In the genomic region with DNA sequence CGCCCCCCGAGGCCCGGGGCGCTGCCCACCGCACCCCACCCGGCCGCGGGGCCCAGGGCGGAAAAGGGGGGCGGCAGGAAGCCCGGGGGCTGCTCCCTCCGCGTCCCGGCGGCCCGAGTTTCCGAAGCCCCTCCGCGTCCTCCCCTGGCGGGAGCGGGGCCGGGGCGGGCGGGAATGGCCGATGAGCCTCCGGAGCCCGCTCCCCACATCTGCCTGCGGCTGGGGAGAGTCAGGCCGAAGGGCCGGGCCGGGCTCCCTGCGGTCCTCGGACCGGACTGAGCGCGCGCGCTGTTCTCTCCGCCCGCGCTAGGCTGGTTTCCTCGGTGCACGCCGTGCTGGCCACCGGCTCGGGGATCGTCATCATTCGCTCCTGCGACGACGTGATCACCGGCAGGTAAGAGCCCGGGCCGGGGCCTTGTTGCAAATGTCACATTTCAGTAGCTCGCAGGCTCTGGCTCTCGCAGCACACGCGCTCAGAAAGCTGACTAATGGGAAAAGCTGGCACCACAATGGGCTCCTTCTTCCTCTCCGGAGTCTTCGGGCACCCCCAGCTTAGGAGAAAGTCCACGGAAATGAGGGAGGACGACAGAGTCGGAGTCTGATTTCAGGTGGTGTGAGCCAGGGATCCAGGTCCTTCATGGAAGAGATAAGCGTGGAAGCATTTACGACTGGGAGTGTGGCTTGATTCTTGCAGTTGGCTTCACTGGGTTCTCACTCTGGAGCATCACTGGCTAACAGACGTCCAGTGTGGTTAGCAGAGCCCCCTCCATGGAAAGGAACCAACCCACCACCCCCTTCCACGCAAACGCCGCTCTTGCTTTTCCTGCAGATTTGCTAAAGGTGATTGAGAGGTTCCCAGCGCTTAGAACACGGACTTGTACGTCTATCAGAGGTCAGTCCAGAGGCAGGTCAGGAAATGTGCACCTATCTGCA, we compare ENCODE assay signal across 8 cellular contexts. TPM values are rescaled to one million over a fixed set of nuclear protein-coding genes. Genes with fewer than 3 reads are reported as not detected.
A peak's percentile ranks its signal among the peaks of the same experiment; 100 is the strongest.
DNase-seq lines count a peak whose midpoint lies in the region; ATAC-seq and TF ChIP-seq lines count a peak whose summit lies in the region.

No MANE protein-coding gene starts in this region.

- peaks cover 7% of the 10 kb centered on the region; the same call in 1 of the 2 replicates for H3K27me3 ChIP-seq in MM.1S (replicated peaks; ENCODE audit: insufficient read depth, low read length)
- no peaks in the 10 kb centered on the region for H3K27me3 ChIP-seq in foreskin keratinocyte
- H3K27me3 ChIP-seq in neuron (ENCODE audit: insufficient read depth, low read length), result no peaks in the 10 kb centered on the region

- H3K36me3 ChIP-seq in MM.1S (replicated peaks; ENCODE audit: insufficient read depth, low read length) (no peaks in the 10 kb centered on the region), neuron (ENCODE audit: insufficient read depth, low read length) (peaks cover 17% of the 10 kb centered on the region)

- no peak overlapping the region for H2AFZ ChIP-seq in MM.1S (ENCODE audit: low read length)
- H2AFZ ChIP-seq in neuron (ENCODE audit: low read depth, low read length), result peak overlapping the region; percentile 90

- peak overlapping the region; percentile 85 for H3K27ac Mint-ChIP-seq in activated T-cell treated with anti-CD3 and anti-CD28 coated beads, Interleukin-2, amount 50 U/mL, for 72 hours

- peaks cover 13% of the 10 kb centered on the region for H3K27me3 Mint-ChIP-seq in activated T-cell treated with anti-CD3 and anti-CD28 coated beads, Interleukin-2, amount 50 U/mL, for 72 hours (ENCODE audit: low read depth)

- H3K79me2 ChIP-seq in MM.1S (ENCODE audit: low read length), result no peaks in the 10 kb centered on the region

- H3F3A ChIP-seq in MM.1S (ENCODE audit: insufficient read depth, low read length), result no peaks in the 10 kb centered on the region

- H3K9ac ChIP-seq in MM.1S (ENCODE audit: low read length), result peak overlapping the region; percentile 25; the same call in 1 of the 2 replicates

- H3K9me2 ChIP-seq in MM.1S (replicated peaks; ENCODE audit: insufficient read depth, low read length), result no peaks in the 10 kb centered on the region

- H3K4me1 Mint-ChIP-seq in activated T-cell treated with anti-CD3 and anti-CD28 coated beads, Interleukin-2, amount 50 U/mL, for 72 hours (ENCODE audit: low read depth), result peaks cover 15% of the 10 kb centered on the region

- H3K4me3 ChIP-seq in MM.1S (ENCODE audit: low read length), result peak overlapping the region; percentile 50
- H3K4me3 ChIP-seq in neuron (ENCODE audit: low read length), result peak overlapping the region; percentile 66

- H3K4me2 ChIP-seq in MM.1S (ENCODE audit: low read depth, low read length), result peak overlapping the region; percentile 39

- no peak overlapping the region for H3K27ac ChIP-seq in MM.1S (ENCODE audit: low read length)
- H3K27ac ChIP-seq in foreskin keratinocyte, result peak overlapping the region; percentile 67

- no peaks in the 10 kb centered on the region for H3K9me3 Mint-ChIP-seq in activated T-cell treated with anti-CD3 and anti-CD28 coated beads, Interleukin-2, amount 50 U/mL, for 72 hours

- TF ChIP-seq CTCF in MM.1S (IDR thresholded peaks at IDR 0.05; ENCODE audit: low read length) (no peak), foreskin keratinocyte (conservative IDR thresholded peaks at IDR 0.05) (no peak)

- peaks cover 1 to 2% of the 10 kb centered on the region in 2 donors for H3K36me3 Mint-ChIP-seq in activated T-cell treated with anti-CD3 and anti-CD28 coated beads, Interleukin-2, amount 50 U/mL, for 72 hours (ENCODE audit: insufficient read depth in 2 of 2)

- H4K20me1 ChIP-seq in MM.1S (ENCODE audit: insufficient read depth, low read length), result no peaks in the 10 kb centered on the region

- ATAC-seq in GM21515 (IDR thresholded peaks at IDR 0.05; ENCODE audit: unreplicated experiment), result peak; percentile 20
- ATAC-seq in activated T-cell treated with anti-CD3 and anti-CD28 coated beads, Interleukin-2, amount 50 U/mL, for 72 hours (replicated peaks in 1 of 2), result peak; percentile 53 to 67
- no peak for ATAC-seq in foreskin keratinocyte
- no peak for ATAC-seq in HG03378 (IDR thresholded peaks at IDR 0.05; ENCODE audit: unreplicated experiment)

- H3K4me1 ChIP-seq in MM.1S (ENCODE audit: low read length) (no peaks in the 10 kb centered on the region), foreskin keratinocyte (peaks cover 32% of the 10 kb centered on the region), neuron (ENCODE audit: insufficient read depth, low read length) (peaks cover 11% of the 10 kb centered on the region)

- H3K9me3 ChIP-seq in MM.1S (replicated peaks; ENCODE audit: insufficient read depth, low read length) (no peaks in the 10 kb centered on the region), neuron (ENCODE audit: low read length) (no peaks in the 10 kb centered on the region)

- peak; percentile 47 for DNase-seq in COLO668 (lab: John Stamatoyannopoulos, UW; ENCODE audit: unreplicated experiment)
- peak; percentile 16 for DNase-seq in MM.1S
- DNase-seq in activated T-cell treated with anti-CD3 and anti-CD28 coated beads, Interleukin-2, amount 50 U/mL, for 72 hours, result peak; percentile 53 to 58
- DNase-seq in foreskin keratinocyte, result peak in 1 of 2 donors; percentile 48
- no peak for DNase-seq in cortex of kidney (lab: John Stamatoyannopoulos, UW)

- H3K4me3 Mint-ChIP-seq in activated T-cell treated with anti-CD3 and anti-CD28 coated beads, Interleukin-2, amount 50 U/mL, for 72 hours, result peak overlapping the region; percentile 82 to 92

RNA-seq across cellular contexts. Expression of gene TLCD3A, which starts 0.7 kb away (rescaled TPM):
- 10 to 100 TPM in 1 of 2 donors, 1 to 10 TPM in 1; 6.6 to 11.7 TPM for total RNA-seq in activated T-cell treated with anti-CD3 and anti-CD28 coated beads, Interleukin-2, amount 50 U/mL, for 72 hours
- 35.3 and 38.9 TPM in 2 replicates for total RNA-seq in foreskin keratinocyte
- 35.4 and 39.2 TPM in 2 replicates for polyA plus RNA-seq in foreskin keratinocyte

RNA-seq across cellular contexts. Expression of gene VPS53, which starts 18.4 kb away (rescaled TPM):
- total RNA-seq in activated T-cell treated with anti-CD3 and anti-CD28 coated beads, Interleukin-2, amount 50 U/mL, for 72 hours, result 10 to 100 TPM; 37.4 to 57.1 TPM
- 25.1 and 26.6 TPM in 2 replicates for total RNA-seq in foreskin keratinocyte
- 6.7 and 8.3 TPM in 2 replicates for polyA plus RNA-seq in foreskin keratinocyte

RNA-seq across cellular contexts. Expression of gene GEMIN4, which starts 19.0 kb away (rescaled TPM):
- 10 to 100 TPM; 23.5 to 26.9 TPM for total RNA-seq in activated T-cell treated with anti-CD3 and anti-CD28 coated beads, Interleukin-2, amount 50 U/mL, for 72 hours
- 35.5 and 41.5 TPM in 2 replicates for total RNA-seq in foreskin keratinocyte
- polyA plus RNA-seq in foreskin keratinocyte, result 24.0 and 30.6 TPM in 2 replicates

RNA-seq across cellular contexts. Expression of gene GLOD4, which starts 49.0 kb away (rescaled TPM):
- total RNA-seq in activated T-cell treated with anti-CD3 and anti-CD28 coated beads, Interleukin-2, amount 50 U/mL, for 72 hours, result 10 to 100 TPM; 67.7 to 76.2 TPM
- 43.9 and 48.8 TPM in 2 replicates for total RNA-seq in foreskin keratinocyte
- polyA plus RNA-seq in foreskin keratinocyte, result 42.8 and 51.5 TPM in 2 replicates

RNA-seq across cellular contexts. Expression of gene MRM3, which starts 49.1 kb away (rescaled TPM):
- total RNA-seq in activated T-cell treated with anti-CD3 and anti-CD28 coated beads, Interleukin-2, amount 50 U/mL, for 72 hours, result 10 to 100 TPM; 23.6 to 26.7 TPM
- 12.8 and 15.2 TPM in 2 replicates for total RNA-seq in foreskin keratinocyte
- 14.2 and 14.7 TPM in 2 replicates for polyA plus RNA-seq in foreskin keratinocyte

Comparison
In these comparisons a context has a peak if more than half of its experiments do, and no peak if none do; other contexts are left out.
1. ATAC-seq: peak in GM21515 (single experiment) and activated T-cell treated with anti-CD3 and anti-CD28 coated beads, Interleukin-2, amount 50 U/mL, for 72 hours (2 of 2); none in foreskin keratinocyte (single experiment) and HG03378 (single experiment).